17 cellular contexts compared by ENCODE assay signal in the genomic region with DNA sequence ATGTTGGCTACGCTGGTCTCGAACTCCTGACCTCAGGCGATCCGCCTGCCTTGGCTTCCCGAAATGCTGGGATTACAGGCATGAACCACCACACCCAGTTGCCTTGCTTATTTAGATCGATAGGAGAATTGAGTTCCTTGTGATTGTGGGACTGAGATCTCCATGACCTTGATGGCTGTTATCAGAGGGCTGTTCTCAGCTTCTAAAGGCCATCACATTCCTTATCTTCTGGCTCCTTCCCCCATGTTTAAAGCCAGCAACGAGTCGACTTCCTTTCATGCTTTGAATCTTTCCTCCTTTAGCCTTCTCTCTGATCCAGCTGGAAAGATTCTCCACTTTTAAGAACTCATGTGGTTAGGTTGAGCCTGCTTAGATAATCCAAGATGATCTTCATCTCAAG. TPM values are rescaled to one million over a fixed set of nuclear protein-coding genes. Genes with fewer than 3 reads are reported as not detected.
DNase-seq lines count a peak whose midpoint lies in the region; ATAC-seq, FAIRE-seq and TF ChIP-seq lines count a peak whose summit lies in the region.
"Had no signal": no experiment of that assay in that cellular context is flagged by ENCODE, and none has a peak within 500 bp of the region (broad histone marks: within the 10 kb centered on the region; RNA-seq: fewer than 3 reads in every experiment).

No MANE protein-coding gene starts in this region.

- WGBS in K562 (ENCODE audit: insufficient coverage, low coverage, missing lambda C conversion rate), result 43% methylated on average over 8 of the region's 8 CpGs
- no CpG with 5 or more reads among the region's 8 CpGs for WGBS in mesendoderm (ENCODE audit: extremely low coverage, insufficient coverage, low lambda C conversion rate)

- peaks cover 0 to 4% of the 10 kb centered on the region in 2 experiments; a peak in 1 of 5 replicates for H3K4me1 ChIP-seq in K562 (replicated peaks in 1 of 2; ENCODE audit: control insufficient read depth in 2 of 2, insufficient read depth in 2 of 2, low read length in 2 of 2)
- no peaks in the 10 kb centered on the region for H3K4me1 ChIP-seq in mesendoderm (ENCODE audit: control insufficient read depth, low read depth, low read length)
- H3K4me1 ChIP-seq in PC-9 (replicated peaks; ENCODE audit: insufficient read depth), result no peaks in the 10 kb centered on the region
- H3K4me1 ChIP-seq: Caco-2 had no signal

- no TSS peak for BruUV-seq in K562 (replicated peaks; lab: Mats Ljungman, UMichigan)
- no TSS peak for BruUV-seq in PC-9 (replicated peaks; lab: Mats Ljungman, UMichigan)

- no peak overlapping the region for H2AK5ac ChIP-seq in mesendoderm (ENCODE audit: low read length)

- H3K9me3 ChIP-seq in T-helper 17 cell (ENCODE audit: control insufficient read depth, low read length, poor library complexity, severe bottlenecking) (no peaks in the 10 kb centered on the region), K562 (replicated peaks; ENCODE audit: control insufficient read depth, insufficient read depth, low read depth, low read length) (no peaks in the 10 kb centered on the region), PC-9 (ENCODE audit: insufficient read depth, low read depth) (no peaks in the 10 kb centered on the region)
- H3K9me3 ChIP-seq: Caco-2 had no signal

- no peak overlapping the region for H3K9ac ChIP-seq in K562 (ENCODE audit: insufficient read depth in 1 of 2, low read depth in 2 of 2, low read length in 2 of 2)
- H3K9ac ChIP-seq in mesendoderm (ENCODE audit: low read length), result no peak overlapping the region
- H3K9ac ChIP-seq: GM23248 had no signal

- no peak overlapping the region for H3K23ac ChIP-seq in mesendoderm (ENCODE audit: low read length)

- H4K8ac ChIP-seq in mesendoderm (ENCODE audit: low read depth, low read length), result no peak overlapping the region

- in situ Hi-C loops in K562 (cut with MboI), result no loop called here

- H3K36me3 ChIP-seq in K562 (ENCODE audit: control insufficient read depth, insufficient read depth, low read length), result no peaks in the 10 kb centered on the region
- no peaks in the 10 kb centered on the region for H3K36me3 ChIP-seq in mesendoderm (ENCODE audit: control insufficient read depth, insufficient read depth, low read length)
- H3K36me3 ChIP-seq in PC-9 (ENCODE audit: low read depth), result no peaks in the 10 kb centered on the region

- H3K79me2 ChIP-seq in K562 (ENCODE audit: control insufficient read depth, insufficient read depth, low read length) (no peaks in the 10 kb centered on the region), mesendoderm (ENCODE audit: control insufficient read depth, insufficient read depth, low read length) (no peaks in the 10 kb centered on the region), PC-9 (ENCODE audit: low read depth) (no peaks in the 10 kb centered on the region)

- intact Hi-C loops in K562 (cut with micrococcal nuclease), result no loop called here
- intact Hi-C loops in PC-9 (cut with micrococcal nuclease; ENCODE audit: unreplicated experiment), result no loop called here

- DNase-seq in T-helper 17 cell, result no peak
- DNase-seq in K562 (ENCODE audit: extremely low read depth in 1 of 4, low spot score in 3 of 4), result peak in 1 of 4 experiments; percentile 6
- DNase-seq in mesendoderm, result peak; percentile 73
- no peak for DNase-seq in PC-9
- no peak for DNase-seq in NCI-H1105 treated with DMSO at 0.1 percent for 48 hours (lab: John Stamatoyannopoulos, UW)
- DNase-seq in NCI-H2081 treated with DMSO at 0.1 percent for 48 hours (lab: John Stamatoyannopoulos, UW), result no peak
- DNase-seq: C1 segment of cervical spinal cord; Caco-2; CD4-positive, alpha-beta memory T cell; DMS153; DND-41; GM23248; H7; HCEC 1CT had no signal

- ATAC-seq in T-helper 17 cell (no peak), K562 (peak; percentile 21; the same call in 1 of the 3 replicates)

- no peak overlapping the region for H3K4ac ChIP-seq in mesendoderm (ENCODE audit: low read depth, low read length)

- H3K27ac Mint-ChIP-seq in T-helper 17 cell, result peak overlapping the region; percentile 37
- H3K27ac Mint-ChIP-seq: CD4-positive, alpha-beta memory T cell had no signal

- H3K36me3 Mint-ChIP-seq in T-helper 17 cell (ENCODE audit: low read depth), result no peaks in the 10 kb centered on the region
- H3K36me3 Mint-ChIP-seq: CD4-positive, alpha-beta memory T cell had no signal

- no peaks in the 10 kb centered on the region for H3K4me1 Mint-ChIP-seq in T-helper 17 cell
- H3K4me1 Mint-ChIP-seq: CD4-positive, alpha-beta memory T cell had no signal

- no peak for TF ChIP-seq RAD21 in K562 (CRISPR knock-in tag; conservative IDR thresholded peaks at IDR 0.05 in 1 of 2, IDR thresholded peaks at IDR 0.05 in 1 of 2)

- CTCF ChIA-PET in K562 (lab: Yijun Ruan, JAX; ENCODE audit: low intra/inter-chr PET ratio) (interaction anchor here (0.7 kb wide), 1 partner anchor 28 kb away, joined by 3 read pairs; no protein-coding TSS in a partner anchor), PC-9 (lab: Charles Lee) (no interaction called here)

- no peak overlapping the region for H4K5ac ChIP-seq in mesendoderm (ENCODE audit: low read length)

- H3K18ac ChIP-seq in mesendoderm (ENCODE audit: low read length), result no peak overlapping the region

- TF ChIP-seq EP300 in K562 (IDR thresholded peaks at IDR 0.05; ENCODE audit: low read length), result no peak

- no peak overlapping the region for H2BK120ac ChIP-seq in mesendoderm (ENCODE audit: low read depth, low read length)

- H3K27me3 Mint-ChIP-seq in T-helper 17 cell, result peaks cover 25% of the 10 kb centered on the region

- H3K4me3 Mint-ChIP-seq in T-helper 17 cell, result no peak overlapping the region
- H3K4me3 Mint-ChIP-seq: CD4-positive, alpha-beta memory T cell had no signal

- TF ChIP-seq POLR2A in K562 (conservative IDR thresholded peaks at IDR 0.05), result no peak

- H3F3A ChIP-seq in PC-9 (ENCODE audit: insufficient read depth, low read depth), result no peaks in the 10 kb centered on the region

- no peaks in the 10 kb centered on the region for H3K9me1 ChIP-seq in K562 (ENCODE audit: control insufficient read depth, insufficient read depth, low read length)

- no peak overlapping the region for H3K56ac ChIP-seq in mesendoderm (ENCODE audit: low read length)

- H2AFZ ChIP-seq in K562 (ENCODE audit: low read depth, low read length), result no peak overlapping the region
- no peak overlapping the region for H2AFZ ChIP-seq in PC-9
- H2AFZ ChIP-seq: GM23248 had no signal

- H3K4me2 ChIP-seq in K562 (ENCODE audit: insufficient read depth, low read length) (no peak overlapping the region), mesendoderm (ENCODE audit: low read length) (no peak overlapping the region), PC-9 (no peak overlapping the region)

- no peaks in the 10 kb centered on the region for H3K9me2 ChIP-seq in PC-9 (ENCODE audit: insufficient read depth)

- TF ChIP-seq CTCF in K562 (IDR thresholded peaks at IDR 0.05 in 2 of 3, conservative IDR thresholded peaks at IDR 0.05 in 1 of 3; ENCODE audit: insufficient read depth in 2 of 3, low read depth in 1 of 3, low read length in 3 of 3), result no peak
- no peak for TF ChIP-seq CTCF in PC-9 (conservative IDR thresholded peaks at IDR 0.05)

- peak; percentile 66 for FAIRE-seq in K562 (lab: Jason Lieb, UNC)
- FAIRE-seq: G401.6, GM12892, H1 had no signal

- H3K4me3 ChIP-seq in K562 (no peak overlapping the region), mesendoderm (ENCODE audit: low read length) (no peak overlapping the region), PC-9 (no peak overlapping the region)
- H3K4me3 ChIP-seq: GM23248 had no signal

- POLR2A ChIA-PET in K562 (lab: Yijun Ruan, JAX), result interaction anchor here (2.4 to 3.5 kb wide), 2 partner anchors 10 kb away, joined by 9 to 17 read pairs; no protein-coding TSS in a partner anchor
- POLR2A ChIA-PET in PC-9 (lab: Charles Lee; ENCODE audit: unreplicated experiment), result no interaction called here

- no peak overlapping the region for H2BK15ac ChIP-seq in mesendoderm (replicated peaks; ENCODE audit: low read depth)

- H3K27me3 ChIP-seq in K562 (ENCODE audit: control insufficient read depth in 2 of 2, insufficient read depth in 2 of 2, low read length in 2 of 2), result no peaks in the 10 kb centered on the region
- no peaks in the 10 kb centered on the region for H3K27me3 ChIP-seq in mesendoderm (ENCODE audit: insufficient read depth, low read length, poor library complexity)
- no peaks in the 10 kb centered on the region for H3K27me3 ChIP-seq in PC-9 (ENCODE audit: insufficient read depth, low read depth)

- no peaks in the 10 kb centered on the region for H3K79me1 ChIP-seq in mesendoderm (ENCODE audit: low read length)

- H4K20me1 ChIP-seq in K562 (replicated peaks; ENCODE audit: control insufficient read depth, insufficient read depth, low read length), result no peaks in the 10 kb centered on the region
- no peaks in the 10 kb centered on the region for H4K20me1 ChIP-seq in PC-9 (ENCODE audit: insufficient read depth)

- H3K27ac ChIP-seq in K562 (ENCODE audit: extremely low read depth, low read depth, low read length) (no peak overlapping the region), mesendoderm (ENCODE audit: low read depth, low read length) (no peak overlapping the region), PC-9 (no peak overlapping the region)
- H3K27ac ChIP-seq: GM23248 had no signal

- no peak overlapping the region for H2BK5ac ChIP-seq in mesendoderm (ENCODE audit: low read length)

TF ChIP-seq in K562, 482 proteins besides CTCF, POLR2A, EP300 and RAD21 (continues in another document):
- TF ChIP-seq KAT8 (IDR thresholded peaks at IDR 0.05; ENCODE audit: low read depth), result no peak
- TF ChIP-seq ESRRA (IDR thresholded peaks at IDR 0.05; ENCODE audit: borderline replicate concordance, low read depth), result peak; percentile 63; the same call in 1 of the 2 replicates

RNA-seq across cellular contexts. Expression of gene CTH, which starts 38.0 kb away (rescaled TPM):
- total RNA-seq in T-helper 17 cell (1 to 10 TPM; 4.2 to 5.8 TPM), K562 (2014; rRNA removed) (17.3 and 17.4 TPM in 2 replicates), K562 (2014; rRNA removed; fragmentation: Illumina TruSeq; extraction: Trizol) (26.6 and 31.5 TPM in 2 replicates), K562 (2015; rRNA removed; fragmentation: Illumina TruSeq; extraction: Trizol) (7.0 and 8.0 TPM in 2 replicates), K562 (2021) (26.1 and 30.9 TPM in 2 replicates), PC-9 (2021) (21.7 and 33.9 TPM in 2 replicates)
- total RNA-seq in K562 (2011; cell fraction: chromatin; rRNA removed; ENCODE audit: low replicate concordance), result 20.6 and 29.3 TPM in 2 replicates
- 17.0 and 18.3 TPM in 2 replicates for total RNA-seq in K562 (2011; cell fraction: nucleolus; rRNA removed)
- 18.4 and 19.7 TPM in 2 replicates for total RNA-seq in K562 (2011; cell fraction: nucleoplasm; rRNA removed)
- polyA plus RNA-seq in K562 (2011; rRNA removed) (26.9 and 29.9 TPM in 2 replicates), K562 (2014; fragmentation: Illumina TruSeq; extraction: Trizol) (42.0 and 45.3 TPM in 2 replicates), K562 (2014; fragmentation: Nextera tagmentation; extraction: Ambion mirVana) (10 to 100 TPM; 45.6 to 54.4 TPM), K562 (2014; rRNA removed) (34.6 and 36.0 TPM in 2 replicates)
- polyA plus RNA-seq in K562 (2011; cell fraction: cytosol; rRNA removed), result 26.8 and 27.2 TPM in 2 replicates
- polyA plus RNA-seq in K562 (2011; cell fraction: nucleus; rRNA removed), result 18.6 and 20.2 TPM in 2 replicates
- 11.6 and 84.2 TPM in 2 replicates for polyA plus RNA-seq in K562 (2012)
- polyA minus RNA-seq in K562 (2011; rRNA and poly(A)+ RNA removed), result 24.1 and 27.0 TPM in 2 replicates
- polyA minus RNA-seq in K562 (2011; cell fraction: cytosol; rRNA and poly(A)+ RNA removed), result 12.2 and 17.0 TPM in 2 replicates
- 12.3 and 21.4 TPM in 2 replicates for polyA minus RNA-seq in K562 (2011; cell fraction: nucleus; rRNA and poly(A)+ RNA removed)
- polyA plus RNA-seq in mesendoderm (2013, experiment 1 of 2), result 18.5 TPM
- polyA plus RNA-seq in mesendoderm (2013, experiment 2 of 2), result 20.1 TPM
